Comparison of ENCODE assay signal across 11 cellular contexts in genomic region chr11:35157814-35158213, GRCh38. TPM values are rescaled to one million over a fixed set of nuclear protein-coding genes. Genes with fewer than 3 reads are reported as not detected.
DNase-seq lines count a peak whose midpoint lies in the region; ATAC-seq, FAIRE-seq and TF ChIP-seq lines count a peak whose summit lies in the region.
"Had no signal": no experiment of that assay in that cellular context is flagged by ENCODE, and none has a peak within 500 bp of the region (broad histone marks: within the 10 kb centered on the region; RNA-seq: fewer than 3 reads in every experiment).

No MANE protein-coding gene starts in this region.

- H3K4me1 Mint-ChIP-seq in immature natural killer cell, result peaks cover 92 to 98% of the 10 kb centered on the region in 2 donors

- H3K36me3 ChIP-seq in right lobe of liver, result no peaks in the 10 kb centered on the region
- no peaks in the 10 kb centered on the region for H3K36me3 ChIP-seq in HepG2 (replicated peaks in 1 of 2; ENCODE audit: control insufficient read depth in 1 of 2, insufficient read depth in 2 of 2, low read length in 2 of 2)
- peaks cover 42% of the 10 kb centered on the region for H3K36me3 ChIP-seq in adipocyte (ENCODE audit: control insufficient read depth, insufficient read depth, low read length, severe bottlenecking)
- no peaks in the 10 kb centered on the region for H3K36me3 ChIP-seq in muscle layer of colon (ENCODE audit: insufficient read depth, low read length)
- H3K36me3 ChIP-seq in aorta (ENCODE audit: control insufficient read depth in 1 of 2, insufficient read depth in 2 of 2, low read length in 1 of 2), result no peaks in the 10 kb centered on the region

- H3K4me3 Mint-ChIP-seq in immature natural killer cell, result no peak overlapping the region

- no peaks in the 10 kb centered on the region for H3K79me2 ChIP-seq in HepG2 (ENCODE audit: insufficient read depth, low read length)

- H3K4me3 ChIP-seq in right lobe of liver (no peak overlapping the region), HepG2 (replicated peaks in 1 of 3; ENCODE audit: insufficient read depth in 1 of 3, low read depth in 2 of 3, low read length in 3 of 3) (no peak overlapping the region), adipocyte (ENCODE audit: low read length) (peak overlapping the region; percentile 56), muscle layer of colon (ENCODE audit: low read depth in 1 of 2, low read length in 2 of 2) (no peak overlapping the region), aorta (ENCODE audit: low read length in 2 of 2) (no peak overlapping the region)

- intact Hi-C loops in right lobe of liver (cut with DNase I), result no loop called here
- intact Hi-C loops in HepG2 (cut with micrococcal nuclease; ENCODE audit: unreplicated experiment), result no loop called here
- intact Hi-C loops in aorta (cut with DNase I), result no loop called here

- POLR2A ChIA-PET in HepG2 (lab: Yijun Ruan, JAX), result no interaction called here

- TF ChIP-seq CTCF in right lobe of liver (IDR thresholded peaks at IDR 0.05) (no peak), HepG2 (CRISPR knock-in tag; IDR thresholded peaks at IDR 0.05) (no peak)

- ATAC-seq in right lobe of liver, result peak; percentile 14 to 40 (median 36)
- no peak for ATAC-seq in HepG2
- ATAC-seq in aorta (ENCODE audit: low FRiP score), result peak; percentile 11
- no peak for ATAC-seq in GM21786 (IDR thresholded peaks at IDR 0.05; ENCODE audit: unreplicated experiment)
- ATAC-seq: PC-3 had no signal

- in situ Hi-C loops in HepG2 (cut with HindIII; ENCODE audit: extremely low pct_ligation_motif_present, low pct_unique_long_range_greater_than_20kb), result no loop called here

- no peaks in the 10 kb centered on the region for H4K20me1 ChIP-seq in HepG2 (ENCODE audit: insufficient read depth, low read length)

- FAIRE-seq in HepG2 (lab: Jason Lieb, UNC), result no peak

- H2AFZ ChIP-seq in HepG2 (ENCODE audit: low read length), result no peak overlapping the region

- no peak for TF ChIP-seq POLR2A in right lobe of liver (IDR thresholded peaks at IDR 0.05)
- no peak for TF ChIP-seq POLR2A in HepG2 (IDR thresholded peaks at IDR 0.05; ENCODE audit: insufficient read depth in 1 of 2, low read depth in 2 of 2, low read length in 2 of 2)

- H3K27ac ChIP-seq in right lobe of liver, result no peak overlapping the region
- no peak overlapping the region for H3K27ac ChIP-seq in HepG2 (ENCODE audit: extremely low read length, insufficient read depth, low read length)
- peak overlapping the region; percentile 37 for H3K27ac ChIP-seq in muscle layer of colon (ENCODE audit: low read depth, low read length)
- peak overlapping the region in 1 of 2 donors; percentile 78 for H3K27ac ChIP-seq in aorta (ENCODE audit: low read depth in 1 of 2, low read length in 2 of 2)
- H3K27ac ChIP-seq: foreskin keratinocyte had no signal

- BruUV-seq in HepG2 (replicated peaks; lab: Mats Ljungman, UMichigan), result no TSS peak

- peak overlapping the region in 3 of 6 donors; percentile 30 to 92 (median 64) for H3K27ac Mint-ChIP-seq in immature natural killer cell

- peaks cover 0 to 21% (median 0%) of the 10 kb centered on the region in 4 donors for H3K4me1 ChIP-seq in right lobe of liver
- H3K4me1 ChIP-seq in HepG2 (ENCODE audit: insufficient read depth, low read length), result no peaks in the 10 kb centered on the region
- peaks cover 70% of the 10 kb centered on the region for H3K4me1 ChIP-seq in adipocyte (ENCODE audit: control insufficient read depth, insufficient read depth, low read length)
- H3K4me1 ChIP-seq in muscle layer of colon (ENCODE audit: insufficient read depth, low read length), result peaks cover 47% of the 10 kb centered on the region
- H3K4me1 ChIP-seq in aorta (ENCODE audit: control insufficient read depth in 1 of 2, insufficient read depth in 2 of 2, low read length in 2 of 2), result peaks cover 11 to 44% of the 10 kb centered on the region in 2 donors

- H3K27me3 Mint-ChIP-seq in immature natural killer cell (ENCODE audit: low read depth in 3 of 3), result no peaks in the 10 kb centered on the region

- no peak for TF ChIP-seq RAD21 in HepG2 (CRISPR knock-in tag; IDR thresholded peaks at IDR 0.05)

- H3K27me3 ChIP-seq in right lobe of liver, result no peaks in the 10 kb centered on the region
- peaks cover 0 to 3% of the 10 kb centered on the region in 2 experiments; a peak in 1 of 5 replicates for H3K27me3 ChIP-seq in HepG2 (ENCODE audit: control insufficient read depth in 1 of 2, insufficient read depth in 2 of 2, low read length in 2 of 2)
- no peaks in the 10 kb centered on the region for H3K27me3 ChIP-seq in adipocyte (replicated peaks; ENCODE audit: control insufficient read depth, insufficient read depth, low read length)
- H3K27me3 ChIP-seq in muscle layer of colon (ENCODE audit: control insufficient read depth in 1 of 2, insufficient read depth in 2 of 2, low read length in 2 of 2), result no peaks in the 10 kb centered on the region
- no peaks in the 10 kb centered on the region for H3K27me3 ChIP-seq in aorta (ENCODE audit: control insufficient read depth in 1 of 2, insufficient read depth in 2 of 2, low read length in 1 of 2)
- H3K27me3 ChIP-seq: foreskin keratinocyte had no signal

- H3K36me3 Mint-ChIP-seq in immature natural killer cell, result peaks cover 0 to 15% (median 12%) of the 10 kb centered on the region in 3 donors

- TF ChIP-seq EP300 in HepG2 (IDR thresholded peaks at IDR 0.05; ENCODE audit: low read depth in 2 of 2, low read length in 2 of 2), result no peak
- TF ChIP-seq EP300 in HepG2 (CRISPR knock-in tag; IDR thresholded peaks at IDR 0.05; ENCODE audit: borderline replicate concordance), result no peak

- H3K9me3 ChIP-seq in right lobe of liver (no peaks in the 10 kb centered on the region), HepG2 (ENCODE audit: low read length) (no peaks in the 10 kb centered on the region), adipocyte (ENCODE audit: control insufficient read depth, low read length) (no peaks in the 10 kb centered on the region), muscle layer of colon (ENCODE audit: low read length) (no peaks in the 10 kb centered on the region), aorta (ENCODE audit: control insufficient read depth, low read length) (no peaks in the 10 kb centered on the region)

- WGBS in right lobe of liver (ENCODE audit: insufficient coverage, low coverage, low lambda C conversion rate, missing lambda C conversion rate), result 69% methylated on average over 2 of the region's 6 CpGs
- WGBS in HepG2 (ENCODE audit: low lambda C conversion rate), result 39% methylated on average over 6 of the region's 6 CpGs
- 75 to 78% methylated on average over 6 of the region's 6 CpGs for WGBS in aorta, 2 donors

- CTCF ChIA-PET in HepG2 (lab: Yijun Ruan, JAX; ENCODE audit: low intra/inter-chr PET ratio, low total read pairs), result no interaction called here

- no peak overlapping the region for H3K9ac ChIP-seq in HepG2 (ENCODE audit: insufficient read depth, low read depth, low read length)
- H3K9ac ChIP-seq in adipocyte (ENCODE audit: low read length), result peak overlapping the region; percentile 70
- no peak overlapping the region for H3K9ac ChIP-seq in muscle layer of colon (ENCODE audit: low read length)

- no peak overlapping the region for H3K4me2 ChIP-seq in HepG2 (ENCODE audit: low read depth, low read length)

- H3K9me3 Mint-ChIP-seq in immature natural killer cell, result no peaks in the 10 kb centered on the region

- DNase-seq in right lobe of liver (no peak), HepG2 (ENCODE audit: low spot score) (no peak), adipocyte (ENCODE audit: low read depth) (no peak), aorta (no peak), immature natural killer cell (no peak)
- DNase-seq in NK-92 treated with Interleukin-12 subunit alpha and Interleukin-12 subunit beta, amount 100 ng/mL, for 24 hours (lab: John Stamatoyannopoulos, UW), result no peak
- DNase-seq: foreskin keratinocyte, NCI-H1436 treated with DMSO at 0.1 percent for 48 hours, PC-3 had no signal

TF ChIP-seq in HepG2, 621 proteins besides CTCF, POLR2A, EP300 and RAD21:
- TF ChIP-seq HNF4G (IDR thresholded peaks at IDR 0.05; ENCODE audit: borderline replicate concordance, low read depth, low read length), result no peak
- TF ChIP-seq HNF4G (CRISPR knock-in tag; IDR thresholded peaks at IDR 0.05; ENCODE audit: borderline replicate concordance, low read depth), result no peak
- no peak for TF ChIP-seq HOXA5 (CRISPR knock-in tag; IDR thresholded peaks at IDR 0.05)
- TF ChIP-seq ZNF350 (CRISPR knock-in tag; IDR thresholded peaks at IDR 0.05; ENCODE audit: borderline replicate concordance, low read depth), result no peak
- TF ChIP-seq JUND (CRISPR knock-in tag; IDR thresholded peaks at IDR 0.05), result no peak

RNA-seq across cellular contexts. Expression of gene CD44, which starts 18.8 kb away (rescaled TPM):
- total RNA-seq in right lobe of liver (10 to 100 TPM; 12.2 to 64.1 (median 22.9) TPM), HepG2 (2016; rRNA removed; fragmentation: Illumina TruSeq; extraction: Trizol) (0.02 TPM in 1 of 2 replicates, not detected in the other), aorta (100 to 1,000 TPM; 321 to 462 TPM)
- total RNA-seq in HepG2 (2016; cell fraction: cytosol; rRNA removed; fragmentation: Illumina TruSeq; extraction: Trizol; ENCODE audit: low read depth), result not detected in 2 replicates
- total RNA-seq in HepG2 (2016; cell fraction: insoluble cytoplasmic fraction; rRNA removed; fragmentation: Illumina TruSeq; extraction: Trizol), result not detected in 2 replicates
- total RNA-seq in HepG2 (2016; cell fraction: membrane; rRNA removed; fragmentation: Illumina TruSeq; extraction: Trizol), result not detected in 2 replicates
- not detected in 2 replicates for total RNA-seq in HepG2 (2016; cell fraction: nucleus; rRNA removed; fragmentation: Illumina TruSeq; extraction: Trizol)
- polyA plus RNA-seq in HepG2 (2011; rRNA removed) (0.11 and 0.29 TPM in 2 replicates), aorta (100 to 1,000 TPM in 1 of 2 donors, 10 to 100 TPM in 1; 70.0 to 113 TPM), immature natural killer cell (100 to 1,000 TPM; 213 to 247 (median 216) TPM)
- 0.16 and 0.21 TPM in 2 replicates for polyA plus RNA-seq in HepG2 (2011; cell fraction: cytosol; rRNA removed)
- not detected in 2 replicates for polyA plus RNA-seq in HepG2 (2011; cell fraction: nucleus; rRNA removed)
- not detected in 2 replicates for polyA plus RNA-seq in HepG2 (2012)
- polyA plus RNA-seq in HepG2 (2016; cell fraction: cytosol; fragmentation: Illumina TruSeq; extraction: Trizol; ENCODE audit: low read depth), result not detected in 2 replicates
- polyA plus RNA-seq in HepG2 (2016; cell fraction: insoluble cytoplasmic fraction; fragmentation: Illumina TruSeq; extraction: Trizol; ENCODE audit: low read depth), result not detected in 2 replicates
- not detected in 2 replicates for polyA plus RNA-seq in HepG2 (2016; cell fraction: membrane; fragmentation: Illumina TruSeq; extraction: Trizol; ENCODE audit: low read depth)
- polyA plus RNA-seq in HepG2 (2016; cell fraction: nucleus; fragmentation: Illumina TruSeq; extraction: Trizol; ENCODE audit: insufficient read depth, low read depth), result not detected in 2 replicates
- polyA minus RNA-seq in HepG2 (2011; rRNA and poly(A)+ RNA removed; ENCODE audit: low replicate concordance), result 343 TPM in 1 of 2 replicates, not detected in the other
- 0.97 TPM in 1 of 2 replicates, not detected in the other for polyA minus RNA-seq in HepG2 (2011; cell fraction: cytosol; rRNA and poly(A)+ RNA removed)
- polyA minus RNA-seq in HepG2 (2011; cell fraction: nucleus; rRNA and poly(A)+ RNA removed), result 0.39 and 0.62 TPM in 2 replicates

Comparison
In these comparisons a context has a peak if more than half of its experiments do, and no peak if none do; other contexts are left out.
1. ATAC-seq: peak in right lobe of liver (4 of 4) and aorta (single experiment); none in HepG2 (single experiment) and GM21786 (single experiment).
2. RNA of gene CD44, which starts 18.8 kb away (total RNA-seq): 321 to 462 TPM in aorta and 12.2 to 64.1 TPM in right lobe of liver; 0.02 TPM in HepG2; every median in the first group is over 10 times any median in the second.